8 cellular contexts compared by ENCODE assay signal in the genomic region with DNA sequence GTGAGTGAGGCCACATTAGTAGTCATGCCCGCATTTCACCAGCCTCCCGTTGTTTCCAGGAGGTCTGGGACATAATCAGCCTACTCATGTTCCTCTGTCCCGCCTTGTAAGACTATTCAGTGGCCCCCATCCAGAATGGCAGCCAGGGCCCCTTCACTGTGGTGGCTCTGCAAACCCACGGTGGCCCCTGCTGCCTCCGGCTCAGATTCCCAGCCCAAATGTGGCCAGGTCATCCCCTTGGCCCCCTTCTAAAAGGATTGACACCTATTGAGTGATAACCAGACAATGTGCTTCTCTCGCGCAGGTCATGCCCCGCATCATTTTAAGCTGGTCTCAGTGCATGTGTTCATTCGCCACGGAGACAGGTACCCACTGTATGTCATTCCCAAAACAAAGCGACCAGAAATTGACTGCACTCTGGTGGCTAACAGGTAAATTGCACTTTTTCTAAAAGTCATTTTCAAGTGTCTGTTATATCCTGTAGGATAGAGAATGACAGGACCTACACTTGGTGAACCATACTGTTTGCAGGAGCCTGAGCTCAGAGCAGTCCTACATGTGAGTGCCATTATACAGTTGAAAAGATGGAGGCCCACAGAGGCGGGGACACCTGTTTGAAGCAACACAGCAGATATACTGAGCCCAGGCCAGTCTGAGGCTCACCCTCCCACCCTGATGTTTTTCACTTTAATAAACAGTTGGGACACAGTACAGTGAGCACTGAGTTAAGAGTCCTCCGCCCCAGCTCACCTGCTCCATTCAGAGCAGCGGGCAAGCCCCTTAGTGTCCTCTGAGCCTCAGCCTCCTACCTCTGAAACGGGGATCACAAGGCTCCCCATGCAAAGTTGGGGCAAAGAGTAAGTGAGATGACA. TPM values are rescaled to one million over a fixed set of nuclear protein-coding genes. Genes with fewer than 3 reads are reported as not detected.
DNase-seq lines count a peak whose midpoint lies in the region; ATAC-seq and TF ChIP-seq lines count a peak whose summit lies in the region.

No MANE protein-coding gene starts in this region.

- peak; percentile 31 for TF ChIP-seq CTCF in AG04449 (IDR thresholded peaks at IDR 0.05; ENCODE audit: insufficient read depth, low read length, missing control alignments)
- peak; percentile 63 for TF ChIP-seq CTCF in neural progenitor cell (IDR thresholded peaks at IDR 0.05)

- H3K27ac Mint-ChIP-seq in neural progenitor cell = peak overlapping the region; percentile 91

- H3K79me2 ChIP-seq in neural progenitor cell (ENCODE audit: low read depth) = no peaks in the 10 kb centered on the region

- no peak for DNase-seq in AG04449 (ENCODE audit: low read depth, low spot score)
- DNase-seq in ELR (ENCODE audit: low read depth) = peak; percentile 56
- DNase-seq in RKO (ENCODE audit: low spot score) = peak; percentile 35
- peak; percentile 24 for DNase-seq in neural progenitor cell (ENCODE audit: low spot score)

- no peaks in the 10 kb centered on the region for H3K36me3 ChIP-seq in neural progenitor cell

- no peak overlapping the region for H3K9ac ChIP-seq in neural progenitor cell

- H4K20me1 ChIP-seq in neural progenitor cell (ENCODE audit: low read depth) = no peaks in the 10 kb centered on the region

- H3K4me3 ChIP-seq in AG04449 (ENCODE audit: low read depth, low read length) (no peak overlapping the region), neural progenitor cell (no peak overlapping the region)

- H3K27me3 ChIP-seq in neural progenitor cell = no peaks in the 10 kb centered on the region

- ATAC-seq in HG03159 (IDR thresholded peaks at IDR 0.05; ENCODE audit: unreplicated experiment) (peak; percentile 64), esophagus mucosa (peak; percentile 28), GM18517 (IDR thresholded peaks at IDR 0.05; ENCODE audit: unreplicated experiment) (no peak), HG02970 (IDR thresholded peaks at IDR 0.05; ENCODE audit: low FRiP score, unreplicated experiment) (no peak)

- no peak overlapping the region for H3K4me2 ChIP-seq in neural progenitor cell

- POLR2A ChIA-PET in AG04449 (lab: Yijun Ruan, JAX) = no interaction called here

- no peaks in the 10 kb centered on the region for H3K27me3 Mint-ChIP-seq in neural progenitor cell (ENCODE audit: insufficient read depth, low read depth)

- H3K27ac ChIP-seq in neural progenitor cell = no peak overlapping the region

- peaks cover 5% of the 10 kb centered on the region for H3K4me1 Mint-ChIP-seq in neural progenitor cell

- no peaks in the 10 kb centered on the region for H3F3A ChIP-seq in neural progenitor cell (ENCODE audit: low read depth)

- no peak overlapping the region for H2AFZ ChIP-seq in neural progenitor cell (replicated peaks)

- peaks cover 12% of the 10 kb centered on the region for H3K36me3 Mint-ChIP-seq in neural progenitor cell

- no peak overlapping the region for H3K4me3 Mint-ChIP-seq in neural progenitor cell

- CTCF ChIA-PET in AG04449 (lab: Yijun Ruan, JAX) = interaction anchor here (0.6 to 5.8 kb wide), 11 partner anchors 9 to 201 kb away, joined by 3 to 40 read pairs (median 3); a partner anchor contains a TSS

- no peaks in the 10 kb centered on the region for H3K4me1 ChIP-seq in neural progenitor cell

- no peaks in the 10 kb centered on the region for H3K9me3 ChIP-seq in neural progenitor cell (ENCODE audit: low read depth)

- no peaks in the 10 kb centered on the region for H3K9me3 Mint-ChIP-seq in neural progenitor cell

RNA-seq across cellular contexts. Expression of a gene that starts 47.7 kb away (rescaled TPM):
- total RNA-seq in esophagus mucosa = 1.5 TPM
- total RNA-seq in neural progenitor cell (ENCODE audit: low replicate concordance) = 30.5 and 36.3 TPM in 2 replicates

Comparison
In these comparisons a context has a peak if more than half of its experiments do, and no peak if none do; other contexts are left out.
1. ATAC-seq: peak in HG03159 (single experiment) and esophagus mucosa (single experiment); none in GM18517 (single experiment) and HG02970 (single experiment).
2. RNA of a gene that starts 47.7 kb away (total RNA-seq): 30.5 to 36.3 TPM in neural progenitor cell; 1.5 TPM in esophagus mucosa (single experiment); every median in the first group is over 10 times any median in the second.